8 cellular contexts compared by ENCODE assay signal in the genomic region with DNA sequence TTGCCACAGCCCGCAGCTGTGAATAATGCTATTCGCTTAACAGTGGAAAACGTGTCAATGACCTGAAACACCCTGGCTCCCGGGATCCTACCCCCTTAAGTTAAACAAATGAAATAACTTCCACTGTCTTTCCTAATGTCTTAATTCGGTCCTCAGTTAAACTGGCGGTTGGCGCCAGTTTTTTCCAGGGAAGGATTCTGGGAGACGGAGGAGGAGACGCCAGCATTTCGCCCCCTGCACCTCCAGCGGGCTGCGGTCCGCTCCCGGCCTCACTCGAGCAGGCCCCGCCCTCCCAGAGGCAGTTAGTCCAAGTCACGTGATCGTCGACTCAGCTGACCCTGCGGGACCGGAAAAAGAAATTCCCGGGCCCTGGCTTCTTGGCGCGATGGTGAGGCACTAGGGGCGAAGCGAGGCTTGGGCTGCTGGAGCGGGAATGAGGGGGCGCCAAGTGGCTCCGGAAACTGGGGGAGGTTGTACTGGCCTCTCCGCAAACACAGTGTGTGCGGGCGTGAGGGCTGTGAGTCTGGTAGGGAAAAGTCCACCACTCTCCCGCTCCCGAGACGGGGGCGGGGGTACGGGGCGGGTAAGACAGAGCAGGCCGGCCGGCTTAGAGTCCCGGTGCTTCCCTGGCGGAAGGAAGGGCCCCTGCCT. TPM values are rescaled to one million over a fixed set of nuclear protein-coding genes. Genes with fewer than 3 reads are reported as not detected.
DNase-seq lines count a peak whose midpoint lies in the region; ATAC-seq and TF ChIP-seq lines count a peak whose summit lies in the region.

A gene (plus strand): TSS at position 359 of the 651 bp plus-strand sequence. CDS start 27 bp downstream, at position 386.

- peak within 1 kb of the TSS; percentile 88 to 97 (median 92) for H3K4me3 Mint-ChIP-seq in CD8-positive, alpha-beta memory T cell
- peak within 1 kb of the TSS; percentile 97 for H3K4me3 Mint-ChIP-seq in progenitor cell of endocrine pancreas (ENCODE audit: low read depth)

- H3K79me2 ChIP-seq in GM23248 (ENCODE audit: insufficient read depth), result peaks cover 15% of the 10 kb centered on the region

- no peaks in the 10 kb centered on the region for H4K20me1 ChIP-seq in GM23248 (ENCODE audit: insufficient read depth)

- peaks cover 19 to 25% (median 22%) of the 10 kb centered on the region in 3 donors for H3K4me1 Mint-ChIP-seq in CD8-positive, alpha-beta memory T cell
- peaks cover 14% of the 10 kb centered on the region for H3K4me1 Mint-ChIP-seq in progenitor cell of endocrine pancreas (ENCODE audit: low read depth)

- peak within 1 kb of the TSS; percentile 95 for H2AFZ ChIP-seq in GM23248

- POLR2A ChIA-PET in CD8-positive, alpha-beta memory T cell (lab: Charles Lee), result no interaction called here

- H3K27ac Mint-ChIP-seq in CD8-positive, alpha-beta memory T cell, result peak within 1 kb of the TSS; percentile 79 to 98 (median 92)
- H3K27ac Mint-ChIP-seq in progenitor cell of endocrine pancreas, result peak within 1 kb of the TSS; percentile 99

- 1 to 2% methylated on average over 16 to 42 of the region's 42 CpGs for WGBS in GM23248 (ENCODE audit: low coverage in 1 of 2, low lambda C conversion rate in 2 of 2, missing lambda C conversion rate in 2 of 2), 2 experiments
- WGBS in upper lobe of left lung, 2 donors, result 0% methylated on average over 16 to 23 of the region's 42 CpGs

- peak; percentile 58 to 84 (median 62) for DNase-seq in CD8-positive, alpha-beta memory T cell
- DNase-seq in GM23248 (peak; percentile 97), NCI-H146 (lab: John Stamatoyannopoulos, UW) (peak; percentile 93), T-helper 2 cell (peak; percentile 30 to 89 (median 56)), anterior cingulate cortex (lab: John Stamatoyannopoulos, UW) (peak; percentile 51 to 96 (median 89)), left ventricle myocardium superior (peak; percentile 97), progenitor cell of endocrine pancreas (ENCODE audit: low spot score, unreplicated experiment) (peak; percentile 94), upper lobe of left lung (peak; percentile 92 to 96)

- H3K9ac ChIP-seq in GM23248, result peak within 1 kb of the TSS; percentile 91

- TF ChIP-seq CTCF in progenitor cell of endocrine pancreas (IDR thresholded peaks at IDR 0.05; ENCODE audit: unreplicated experiment) (no peak), upper lobe of left lung (IDR thresholded peaks at IDR 0.05) (no peak)

- TF ChIP-seq EP300 in upper lobe of left lung (IDR thresholded peaks at IDR 0.05), result no peak

- no peaks in the 10 kb centered on the region for H3K27me3 ChIP-seq in CD8-positive, alpha-beta memory T cell (ENCODE audit: insufficient read depth, low read length, poor library complexity, severe bottlenecking)
- H3K27me3 ChIP-seq in GM23248 (replicated peaks; ENCODE audit: insufficient read depth) (no peaks in the 10 kb centered on the region), upper lobe of left lung (no peaks in the 10 kb centered on the region)

- peaks cover 14% of the 10 kb centered on the region for H3K4me1 ChIP-seq in CD8-positive, alpha-beta memory T cell (ENCODE audit: insufficient read depth, low read length)
- peaks cover 10% of the 10 kb centered on the region; the same call in 1 of the 2 replicates for H3K4me1 ChIP-seq in GM23248 (ENCODE audit: insufficient read depth)
- peaks cover 7 to 20% (median 13%) of the 10 kb centered on the region in 4 donors for H3K4me1 ChIP-seq in upper lobe of left lung

- H3F3A ChIP-seq in GM23248 (ENCODE audit: insufficient read depth), result no peaks in the 10 kb centered on the region

- H3K9me3 ChIP-seq in CD8-positive, alpha-beta memory T cell (ENCODE audit: low read length), result no peaks in the 10 kb centered on the region
- H3K9me3 ChIP-seq in GM23248 (ENCODE audit: low read depth), result no peaks in the 10 kb centered on the region
- no peaks in the 10 kb centered on the region for H3K9me3 ChIP-seq in upper lobe of left lung

- peak; percentile 95 for ATAC-seq in left ventricle myocardium superior
- ATAC-seq in upper lobe of left lung (ENCODE audit: low FRiP score in 2 of 2), result peak; percentile 90 to 97

- peak within 1 kb of the TSS; percentile 74 for H3K4me3 ChIP-seq in CD8-positive, alpha-beta memory T cell (ENCODE audit: low read length)
- H3K4me3 ChIP-seq in GM23248 (peak within 1 kb of the TSS; percentile 90), upper lobe of left lung (peak within 1 kb of the TSS; percentile 50 to 99 (median 94))

- in situ Hi-C loops in GM23248 (cut with MboI), result no loop called here

- H3K27me3 Mint-ChIP-seq in CD8-positive, alpha-beta memory T cell, result no peaks in the 10 kb centered on the region
- H3K27me3 Mint-ChIP-seq in progenitor cell of endocrine pancreas, result peaks cover 3% of the 10 kb centered on the region

- H3K4me2 ChIP-seq in GM23248 (ENCODE audit: unreplicated experiment), result peak within 1 kb of the TSS; percentile 90

- H3K27ac ChIP-seq in CD8-positive, alpha-beta memory T cell (ENCODE audit: low read depth, low read length), result peak within 1 kb of the TSS; percentile 57
- H3K27ac ChIP-seq in GM23248 (no peak within 1 kb of the TSS), upper lobe of left lung (peak within 1 kb of the TSS; percentile 59 to 87 (median 80))

- peaks cover 1 to 12% (median 2%) of the 10 kb centered on the region in 3 donors for H3K36me3 Mint-ChIP-seq in CD8-positive, alpha-beta memory T cell
- H3K36me3 Mint-ChIP-seq in progenitor cell of endocrine pancreas (ENCODE audit: insufficient read depth), result no peaks in the 10 kb centered on the region

- H3K9me3 Mint-ChIP-seq in CD8-positive, alpha-beta memory T cell, result no peaks in the 10 kb centered on the region
- H3K9me3 Mint-ChIP-seq in progenitor cell of endocrine pancreas (ENCODE audit: low read depth), result no peaks in the 10 kb centered on the region

- intact Hi-C loops in left ventricle myocardium superior (cut with micrococcal nuclease), result no loop called here

- peak in 1 of 4 donors; percentile 60 for TF ChIP-seq POLR2A in upper lobe of left lung (IDR thresholded peaks at IDR 0.05)

- CTCF ChIA-PET in CD8-positive, alpha-beta memory T cell (lab: Charles Lee), result interaction anchor here (1.6 kb wide), 1 partner anchor 32 kb away, joined by 4 read pairs; no protein-coding TSS in a partner anchor

- no peaks in the 10 kb centered on the region for H3K36me3 ChIP-seq in CD8-positive, alpha-beta memory T cell (ENCODE audit: insufficient read depth, low read length)
- H3K36me3 ChIP-seq in GM23248 (ENCODE audit: low read depth), result no peaks in the 10 kb centered on the region; the same call in 1 of the 2 replicates
- H3K36me3 ChIP-seq in upper lobe of left lung, result peaks cover 0 to 21% (median 13%) of the 10 kb centered on the region in 4 donors

- H3K9me2 ChIP-seq in GM23248 (ENCODE audit: insufficient read depth), result no peaks in the 10 kb centered on the region

RNA-seq across cellular contexts. Expression of the gene that starts here (rescaled TPM):
- 100 to 1,000 TPM; 102 to 110 TPM for total RNA-seq in CD8-positive, alpha-beta memory T cell
- 47.8 TPM for polyA plus RNA-seq in CD8-positive, alpha-beta memory T cell
- total RNA-seq in GM23248 (2014; rRNA removed; shearing (Covaris generic)), result 82.0 and 96.5 TPM in 2 replicates
- polyA plus RNA-seq in GM23248 (2016; fragmentation: Nextera tagmentation; extraction: Ambion mirVana), result 80.9 and 82.5 TPM in 2 replicates
- total RNA-seq in left ventricle myocardium superior (42.3 TPM), progenitor cell of endocrine pancreas (95.6 and 95.7 TPM in 2 replicates), upper lobe of left lung (100 to 1,000 TPM in 1 of 6 donors, 10 to 100 TPM in 5; 28.7 to 104 (median 76.0) TPM)
